Comparison of ENCODE assay signal across 27 cellular contexts in genomic region chr6:14031516-14031915, GRCh38.
DNase-seq lines count a peak whose midpoint lies in the region; ATAC-seq and TF ChIP-seq lines count a peak whose summit lies in the region.
"Had no signal": no experiment of that assay in that cellular context is flagged by ENCODE, and none has a peak within 500 bp of the region (broad histone marks: within the 10 kb centered on the region; RNA-seq: fewer than 3 reads in every experiment).

No MANE protein-coding gene starts in this region.

- no peak overlapping the region for H2BK5ac ChIP-seq in trophoblast cell (ENCODE audit: low read depth, low read length, poor library complexity)

- no peak for TF ChIP-seq POLR2A in heart left ventricle (IDR thresholded peaks at IDR 0.05)

- WGBS in heart left ventricle, 4 donors = 16 to 33% (median 27%) methylated on average over 4 of the region's 4 CpGs
- no CpG with 5 or more reads among the region's 4 CpGs for WGBS in trophoblast cell (ENCODE audit: extremely low coverage, insufficient coverage, insufficient read length)

- ATAC-seq in heart left ventricle = peak; percentile 37 to 58 (median 54)
- ATAC-seq in Right ventricle myocardium superior (ENCODE audit: poor library complexity) = no peak
- ATAC-seq: activated T-cell treated with anti-CD3 and anti-CD28 coated beads, Interleukin-2, amount 50 U/mL, for 4 hours; gastrocnemius medialis had no signal

- no peak overlapping the region for H2AK5ac ChIP-seq in trophoblast cell (ENCODE audit: low read length)

- H4K8ac ChIP-seq in trophoblast cell (ENCODE audit: low read depth, low read length) = no peak overlapping the region

- no peak overlapping the region for H3K4ac ChIP-seq in trophoblast cell (ENCODE audit: low read depth, low read length)

- no peak overlapping the region for H3K4me3 ChIP-seq in heart left ventricle
- no peak overlapping the region for H3K4me3 ChIP-seq in fibroblast of mammary gland (ENCODE audit: control insufficient read depth, low read depth, low read length)
- H3K4me3 ChIP-seq in trophoblast cell (ENCODE audit: low read depth, low read length) = peak overlapping the region; percentile 15
- H3K4me3 ChIP-seq: adrenal gland, breast epithelium, gastrocnemius medialis, stomach, tibial nerve had no signal

- H3K36me3 ChIP-seq in heart left ventricle (no peaks in the 10 kb centered on the region), trophoblast cell (ENCODE audit: control insufficient read depth in 1 of 2, insufficient read depth in 2 of 2, low read length in 2 of 2) (no peaks in the 10 kb centered on the region)
- H3K36me3 ChIP-seq: adrenal gland, BE2C, breast epithelium, gastrocnemius medialis, stomach, tibial nerve had no signal

- no peak overlapping the region for H2AFZ ChIP-seq in trophoblast cell (ENCODE audit: insufficient read depth, low read length, poor library complexity)

- H2BK120ac ChIP-seq in trophoblast cell (ENCODE audit: insufficient read depth, low read length, poor library complexity) = no peak overlapping the region

- H4K91ac ChIP-seq in trophoblast cell (ENCODE audit: low read depth, low read length) = no peak overlapping the region

- intact Hi-C loops in heart left ventricle (cut with DNase I) (no loop called here), Right ventricle myocardium superior (cut with DNase I) (no loop called here)

- H3K9ac ChIP-seq in trophoblast cell (ENCODE audit: low read length) = no peak overlapping the region

- in situ Hi-C loops in GM13976 (cut with MboI; ENCODE audit: low sequenced_read_pairs, unreplicated experiment) = no loop called here

- no peak overlapping the region for H3K4me2 ChIP-seq in trophoblast cell (ENCODE audit: low read length)

- H3K27me3 ChIP-seq in heart left ventricle (no peaks in the 10 kb centered on the region), trophoblast cell (ENCODE audit: insufficient read depth, low read length) (no peaks in the 10 kb centered on the region)
- H3K27me3 ChIP-seq: adrenal gland, BE2C, breast epithelium had no signal

- H3K18ac ChIP-seq in trophoblast cell (ENCODE audit: low read length) = no peak overlapping the region

- TF ChIP-seq CTCF in heart left ventricle (IDR thresholded peaks at IDR 0.05) (no peak), fibroblast of mammary gland (conservative IDR thresholded peaks at IDR 0.05; ENCODE audit: control insufficient read depth, insufficient read depth, low read depth, low read length) (no peak), GM13976 (IDR thresholded peaks at IDR 0.05; ENCODE audit: borderline replicate concordance, control extremely low read depth, extremely low read depth, insufficient read depth, missing control alignments) (no peak)

- DNase-seq in heart left ventricle (peak in 2 of 5 donors; percentile 10 to 21), Right ventricle myocardium superior (no peak), NCI-H446 (lab: John Stamatoyannopoulos, UW) (peak; percentile 69 to 91), fibroblast of mammary gland (ENCODE audit: low read depth) (peak; percentile 4), trophoblast cell (no peak), GM13976 (ENCODE audit: low spot score) (no peak), SHP77 treated with DMSO at 0.1 percent for 48 hours (lab: John Stamatoyannopoulos, UW) (no peak)
- DNase-seq in activated CD4-positive, alpha-beta T cell treated with anti-CD3 and anti-CD28 coated beads for 4 hours = no peak
- DNase-seq: activated CD4-positive, alpha-beta T cell treated with anti-CD3 and anti-CD28 coated beads for 48 hours; activated naive CD4-positive, alpha-beta T cell treated with Interleukin-2 at 50 U/mL for 16 hours; activated T-cell treated with anti-CD3 and anti-CD28 coated beads, Interleukin-2, amount 50 U/mL, for 4 hours; adrenal gland; BE2C; DMS153; effector CD8-positive, alpha-beta T cell; gastrocnemius medialis; GDM1; immature natural killer cell; NCI-H2081; NCI-H345; NCI-H774; small intestine; stimulated activated CD4-positive, alpha-beta T cell treated with anti-CD3 and anti-CD28 coated beads, Interleukin-1b, Interleukin-23, amount 100 ng/mL, for 48 hours; stomach had no signal

- H3K79me1 ChIP-seq in trophoblast cell (ENCODE audit: low read length) = peaks cover 9% of the 10 kb centered on the region

- no peak overlapping the region for H3K14ac ChIP-seq in trophoblast cell (ENCODE audit: low read length)

- no peaks in the 10 kb centered on the region for H3K9me3 ChIP-seq in heart left ventricle
- no peaks in the 10 kb centered on the region for H3K9me3 ChIP-seq in trophoblast cell (ENCODE audit: insufficient read depth, low read depth, low read length)
- H3K9me3 ChIP-seq: adrenal gland, BE2C, breast epithelium, gastrocnemius medialis, stomach, tibial nerve had no signal

- H3K4me1 ChIP-seq in heart left ventricle (peaks cover 0 to 10% (median 0%) of the 10 kb centered on the region in 12 donors), trophoblast cell (ENCODE audit: control insufficient read depth in 1 of 2, insufficient read depth in 2 of 2, low read length in 2 of 2) (peaks cover 12 to 14% of the 10 kb centered on the region in 2 experiments)
- H3K4me1 ChIP-seq: adrenal gland, BE2C, breast epithelium, gastrocnemius medialis, stomach, tibial nerve had no signal

- H2BK12ac ChIP-seq in trophoblast cell (ENCODE audit: low read length) = no peak overlapping the region

- H3K79me2 ChIP-seq in trophoblast cell (ENCODE audit: control insufficient read depth, insufficient read depth, low read length, poor library complexity) = no peaks in the 10 kb centered on the region

- H4K12ac ChIP-seq in trophoblast cell (ENCODE audit: low read depth, low read length) = no peak overlapping the region

- H3K23ac ChIP-seq in trophoblast cell (ENCODE audit: low read length) = no peak overlapping the region

- H3K27ac ChIP-seq in heart left ventricle (no peak overlapping the region), trophoblast cell (ENCODE audit: low read depth, low read length) (no peak overlapping the region)
- H3K27ac ChIP-seq: adrenal gland, breast epithelium, gastrocnemius medialis, stomach, tibial nerve, VCaP had no signal

Comparison
In these comparisons a context has a peak if more than half of its experiments do, and no peak if none do; other contexts are left out.
1. DNase-seq: peak in NCI-H446 (2 of 2) and fibroblast of mammary gland (single experiment); none in Right ventricle myocardium superior (single experiment), trophoblast cell (0 of 2), GM13976 (single experiment), activated CD4-positive, alpha-beta T cell treated with anti-CD3 and anti-CD28 coated beads for 4 hours (0 of 2) and SHP77 treated with DMSO at 0.1 percent for 48 hours (single experiment).